ENCODE assay signal across 27 cellular contexts in the genomic region with DNA sequence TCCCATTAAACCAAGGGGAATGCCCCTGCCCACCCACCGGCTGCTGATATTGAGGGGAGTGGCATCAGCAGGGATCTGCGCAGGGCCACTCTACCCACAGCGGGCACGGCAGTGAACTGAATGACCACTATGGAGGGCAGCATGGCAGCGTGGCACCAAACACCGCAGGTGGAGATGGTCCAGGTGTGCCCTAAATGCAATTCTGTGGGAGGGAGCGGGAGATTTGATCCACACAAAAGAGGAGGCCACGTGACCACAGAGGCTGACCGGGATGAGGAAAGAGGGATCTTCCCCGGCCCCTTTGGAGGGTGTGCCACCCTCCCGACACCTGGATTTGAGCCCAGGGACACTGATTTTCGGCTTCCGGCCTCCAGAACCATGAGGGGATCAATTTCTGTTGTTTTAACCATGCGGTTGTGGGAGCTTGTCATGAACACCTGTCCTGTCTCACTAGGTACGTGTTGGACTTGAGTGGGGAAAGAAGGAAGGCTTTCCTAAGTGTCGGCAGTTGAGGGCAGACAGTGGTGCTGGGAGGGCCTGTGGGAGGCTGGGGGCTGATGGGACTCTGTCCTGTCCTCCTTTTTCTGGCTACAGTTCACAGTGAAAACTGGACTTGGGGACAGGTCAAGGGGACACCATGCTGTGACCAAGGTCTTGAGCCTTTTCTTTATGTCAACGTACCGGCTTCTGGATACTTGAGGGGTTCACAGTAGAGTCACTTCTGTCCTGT.
DNase-seq lines count a peak whose midpoint lies in the region; ATAC-seq, FAIRE-seq and TF ChIP-seq lines count a peak whose summit lies in the region.
"Had no signal": no experiment of that assay in that cellular context is flagged by ENCODE, and none has a peak within 500 bp of the region (broad histone marks: within the 10 kb centered on the region; RNA-seq: fewer than 3 reads in every experiment).

No MANE protein-coding gene starts in this region.

- H3K9ac ChIP-seq in HepG2 (ENCODE audit: insufficient read depth, low read depth, low read length), result no peak overlapping the region

- TF ChIP-seq RAD21 in HepG2 (CRISPR knock-in tag; IDR thresholded peaks at IDR 0.05), result no peak

- TF ChIP-seq CTCF in right lobe of liver (IDR thresholded peaks at IDR 0.05) (no peak), HepG2 (CRISPR knock-in tag; IDR thresholded peaks at IDR 0.05) (no peak)

- H3K4me1 ChIP-seq in right lobe of liver (no peaks in the 10 kb centered on the region), HepG2 (ENCODE audit: insufficient read depth, low read length) (no peaks in the 10 kb centered on the region)
- H3K4me1 ChIP-seq: pancreas had no signal

- BruUV-seq in HepG2 (replicated peaks; lab: Mats Ljungman, UMichigan), result no TSS peak

- FAIRE-seq in HepG2 (lab: Jason Lieb, UNC), result no peak
- FAIRE-seq: frontal cortex, pancreas had no signal

- peaks cover 4% of the 10 kb centered on the region for H3K9me3 Mint-ChIP-seq in activated CD4-positive, alpha-beta T cell treated with anti-CD3 and anti-CD28 coated beads for 36 hours (ENCODE audit: low read depth)
- H3K9me3 Mint-ChIP-seq: nephron; T-helper 2 cell treated with Interferon-gamma antibody and Interleukin-4, amounts not matched to agents 5 μg/mL and 100 μg/mL, for 36 hours had no signal

- no peak overlapping the region for H2AFZ ChIP-seq in HepG2 (ENCODE audit: low read length)

- in situ Hi-C loops in HepG2 (cut with HindIII; ENCODE audit: extremely low pct_ligation_motif_present, low pct_unique_long_range_greater_than_20kb), result no loop called here

- H3K27ac Mint-ChIP-seq in activated CD4-positive, alpha-beta T cell treated with anti-CD3 and anti-CD28 coated beads for 36 hours, result no peak overlapping the region
- H3K27ac Mint-ChIP-seq: activated CD8-positive, alpha-beta T cell treated with anti-CD3 and anti-CD28 coated beads, Interleukin-2, amount 10 ng/mL, durations not matched to agents 7 days and 5 days; activated naive CD4-positive, alpha-beta T cell treated with anti-CD3 and anti-CD28 coated beads for 36 hours; activated T-cell treated with anti-CD3 and anti-CD28 coated beads, Interleukin-2, amount 50 U/mL, for 72 hours; T-helper 2 cell treated with Interferon-gamma antibody and Interleukin-4, amounts not matched to agents 5 μg/mL and 100 μg/mL, for 36 hours had no signal

- no peaks in the 10 kb centered on the region for H3K79me2 ChIP-seq in HepG2 (ENCODE audit: insufficient read depth, low read length)

- H3K36me3 ChIP-seq in right lobe of liver (no peaks in the 10 kb centered on the region), HepG2 (replicated peaks in 1 of 2; ENCODE audit: control insufficient read depth in 1 of 2, insufficient read depth in 2 of 2, low read length in 2 of 2) (no peaks in the 10 kb centered on the region)
- H3K36me3 ChIP-seq: brain microvascular endothelial cell, pancreas, tibial nerve had no signal

- DNase-seq in activated CD4-positive, alpha-beta T cell treated with anti-CD3 and anti-CD28 coated beads for 1 hour, result peak; percentile 5
- no peak for DNase-seq in activated CD4-positive, alpha-beta T cell treated with anti-CD3 and anti-CD28 coated beads for 36 hours
- DNase-seq in right lobe of liver (peak; percentile 6 to 31 (median 31)), HepG2 (ENCODE audit: low spot score) (no peak), posterior vena cava (ENCODE audit: low spot score) (peak; percentile 68), putamen (ENCODE audit: low spot score) (no peak)
- DNase-seq: activated CD8-positive, alpha-beta T cell treated with anti-CD3 and anti-CD28 coated beads, Interleukin-2, amount 10 ng/mL, durations not matched to agents 7 days and 5 days; activated naive CD4-positive, alpha-beta T cell treated with anti-CD3 and anti-CD28 coated beads for 36 hours; activated T-cell treated with anti-CD3 and anti-CD28 coated beads, Interleukin-2, amount 50 U/mL, for 72 hours; amniotic stem cell; brain microvascular endothelial cell; C1 segment of cervical spinal cord; HCEC 1CT; kidney glomerular epithelial cell; NCI-H1436; NCI-H2081; NCI-H345; NCI-H69; stimulated activated CD4-positive, alpha-beta T cell treated with anti-CD3 and anti-CD28 coated beads, Interleukin-4, amount 100 ng/mL, for 1 hour had no signal

- CTCF ChIA-PET in activated CD4-positive, alpha-beta T cell treated with anti-CD3 and anti-CD28 coated beads for 36 hours (lab: Charles Lee), result no interaction called here
- CTCF ChIA-PET in HepG2 (lab: Yijun Ruan, JAX; ENCODE audit: low intra/inter-chr PET ratio, low total read pairs), result no interaction called here

- H3K4me3 ChIP-seq in right lobe of liver, result no peak overlapping the region
- H3K4me3 ChIP-seq in HepG2 (replicated peaks in 1 of 3; ENCODE audit: insufficient read depth in 1 of 3, low read depth in 2 of 3, low read length in 3 of 3), result no peak overlapping the region
- H3K4me3 ChIP-seq: pancreas, tibial nerve had no signal

- no peak overlapping the region for H3K27ac ChIP-seq in right lobe of liver
- no peak overlapping the region for H3K27ac ChIP-seq in HepG2 (ENCODE audit: extremely low read length, insufficient read depth, low read length)
- H3K27ac ChIP-seq: 22Rv1, brain microvascular endothelial cell, pancreas, tibial nerve had no signal

- peaks cover 21% of the 10 kb centered on the region for H3K27me3 Mint-ChIP-seq in activated CD4-positive, alpha-beta T cell treated with anti-CD3 and anti-CD28 coated beads for 36 hours

- no peaks in the 10 kb centered on the region for H3K36me3 Mint-ChIP-seq in activated CD4-positive, alpha-beta T cell treated with anti-CD3 and anti-CD28 coated beads for 36 hours (ENCODE audit: low read depth)

- WGBS in right lobe of liver (ENCODE audit: insufficient coverage, low coverage, low lambda C conversion rate, missing lambda C conversion rate), result 76% methylated on average over 7 of the region's 18 CpGs
- 20% methylated on average over 9 of the region's 18 CpGs for WGBS in HepG2 (ENCODE audit: low lambda C conversion rate)

- no peaks in the 10 kb centered on the region for H3K9me3 ChIP-seq in right lobe of liver
- H3K9me3 ChIP-seq in HepG2 (ENCODE audit: low read length), result no peaks in the 10 kb centered on the region
- H3K9me3 ChIP-seq: pancreas had no signal

- no peak overlapping the region for H3K4me3 Mint-ChIP-seq in activated CD4-positive, alpha-beta T cell treated with anti-CD3 and anti-CD28 coated beads for 36 hours
- H3K4me3 Mint-ChIP-seq: activated CD8-positive, alpha-beta T cell treated with anti-CD3 and anti-CD28 coated beads, Interleukin-2, amount 10 ng/mL, durations not matched to agents 7 days and 5 days; activated naive CD4-positive, alpha-beta T cell treated with anti-CD3 and anti-CD28 coated beads for 36 hours; activated T-cell treated with anti-CD3 and anti-CD28 coated beads, Interleukin-2, amount 50 U/mL, for 72 hours; nephron; T-helper 2 cell treated with Interferon-gamma antibody and Interleukin-4, amounts not matched to agents 5 μg/mL and 100 μg/mL, for 36 hours had no signal

- ATAC-seq in activated CD4-positive, alpha-beta T cell treated with anti-CD3 and anti-CD28 coated beads for 36 hours, result no peak
- ATAC-seq in right lobe of liver (no peak), HepG2 (no peak), HG03175 (IDR thresholded peaks at IDR 0.05; ENCODE audit: unreplicated experiment) (no peak), HG02642 (IDR thresholded peaks at IDR 0.05; ENCODE audit: poor library complexity, unreplicated experiment) (no peak)
- ATAC-seq: activated CD8-positive, alpha-beta T cell treated with anti-CD3 and anti-CD28 coated beads, Interleukin-2, amount 10 ng/mL, durations not matched to agents 7 days and 5 days; activated T-cell treated with anti-CD3 and anti-CD28 coated beads, Interleukin-2, amount 50 U/mL, for 72 hours; pancreas had no signal

- TF ChIP-seq POLR2A in right lobe of liver (IDR thresholded peaks at IDR 0.05) (no peak), HepG2 (IDR thresholded peaks at IDR 0.05; ENCODE audit: insufficient read depth in 1 of 2, low read depth in 2 of 2, low read length in 2 of 2) (no peak)

- no peaks in the 10 kb centered on the region for H3K4me1 Mint-ChIP-seq in activated CD4-positive, alpha-beta T cell treated with anti-CD3 and anti-CD28 coated beads for 36 hours

- H4K20me1 ChIP-seq in HepG2 (ENCODE audit: insufficient read depth, low read length), result no peaks in the 10 kb centered on the region; the same call in 1 of the 2 replicates

- TF ChIP-seq EP300 in HepG2 (IDR thresholded peaks at IDR 0.05; ENCODE audit: low read depth in 2 of 2, low read length in 2 of 2) (no peak), HepG2 (CRISPR knock-in tag; IDR thresholded peaks at IDR 0.05; ENCODE audit: borderline replicate concordance) (no peak)

- H3K4me2 ChIP-seq in HepG2 (ENCODE audit: low read depth, low read length), result no peak overlapping the region

- H3K27me3 ChIP-seq in right lobe of liver, result no peaks in the 10 kb centered on the region
- peaks cover 12 to 55% of the 10 kb centered on the region in 2 experiments; a peak in 4 of 5 replicates for H3K27me3 ChIP-seq in HepG2 (ENCODE audit: control insufficient read depth in 1 of 2, insufficient read depth in 2 of 2, low read length in 2 of 2)

- intact Hi-C loops in activated CD4-positive, alpha-beta T cell treated with anti-CD3 and anti-CD28 coated beads for 36 hours (cut with DNase I, micrococcal nuclease), result no loop called here
- intact Hi-C loops in right lobe of liver (cut with DNase I), result no loop called here
- intact Hi-C loops in HepG2 (cut with micrococcal nuclease; ENCODE audit: unreplicated experiment), result no loop called here
- intact Hi-C loops in posterior vena cava (cut with DNase I), result no loop called here

- POLR2A ChIA-PET in activated CD4-positive, alpha-beta T cell treated with anti-CD3 and anti-CD28 coated beads for 36 hours (lab: Charles Lee), result no interaction called here
- POLR2A ChIA-PET in HepG2 (lab: Yijun Ruan, JAX), result no interaction called here

TF ChIP-seq in HepG2, 621 proteins besides CTCF, POLR2A, EP300 and RAD21 (continues in another document):
- TF ChIP-seq ZNF614 (CRISPR knock-in tag; IDR thresholded peaks at IDR 0.05; ENCODE audit: borderline replicate concordance), result no peak
- TF ChIP-seq RFXANK (CRISPR knock-in tag; IDR thresholded peaks at IDR 0.05), result no peak
- TF ChIP-seq DPF2 (CRISPR knock-in tag; IDR thresholded peaks at IDR 0.05; ENCODE audit: borderline replicate concordance, low read depth), result no peak
- TF ChIP-seq, protein P1, sequence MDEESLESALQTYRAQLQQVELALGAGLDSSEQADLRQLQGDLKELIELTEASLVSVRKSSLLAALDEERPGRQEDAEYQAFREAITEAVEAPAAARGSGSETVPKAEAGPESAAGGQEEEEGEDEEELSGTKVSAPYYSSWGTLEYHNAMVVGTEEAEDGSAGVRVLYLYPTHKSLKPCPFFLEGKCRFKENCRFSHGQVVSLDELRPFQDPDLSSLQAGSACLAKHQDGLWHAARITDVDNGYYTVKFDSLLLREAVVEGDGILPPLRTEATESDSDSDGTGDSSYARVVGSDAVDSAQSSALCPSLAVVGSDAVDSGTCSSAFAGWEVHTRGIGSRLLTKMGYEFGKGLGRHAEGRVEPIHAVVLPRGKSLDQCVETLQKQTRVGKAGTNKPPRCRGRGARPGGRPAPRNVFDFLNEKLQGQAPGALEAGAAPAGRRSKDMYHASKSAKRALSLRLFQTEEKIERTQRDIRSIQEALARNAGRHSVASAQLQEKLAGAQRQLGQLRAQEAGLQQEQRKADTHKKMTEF (CRISPR knock-in tag; IDR thresholded peaks at IDR 0.05), result no peak
- TF ChIP-seq ZNF780A (CRISPR knock-in tag; IDR thresholded peaks at IDR 0.05), result no peak
- TF ChIP-seq IRX3 (CRISPR knock-in tag; IDR thresholded peaks at IDR 0.05; ENCODE audit: borderline replicate concordance, low read depth), result no peak

Comparison
In these comparisons a context has a peak if more than half of its experiments do, and no peak if none do; other contexts are left out.
1. DNase-seq: peak in activated CD4-positive, alpha-beta T cell treated with anti-CD3 and anti-CD28 coated beads for 1 hour (single experiment), right lobe of liver (3 of 3) and posterior vena cava (single experiment); none in activated CD4-positive, alpha-beta T cell treated with anti-CD3 and anti-CD28 coated beads for 36 hours (single experiment), HepG2 (single experiment) and putamen (single experiment).